8 cellular contexts compared by ENCODE assay signal in genomic region chr19:4064073-4064550, GRCh38. TPM values are rescaled to one million over a fixed set of nuclear protein-coding genes. Genes with fewer than 3 reads are reported as not detected.
DNase-seq lines count a peak whose midpoint lies in the region; ATAC-seq and TF ChIP-seq lines count a peak whose summit lies in the region.

No MANE protein-coding gene starts in this region.

- no peaks in the 10 kb centered on the region for H3K9me3 ChIP-seq in BLaER1 treated with 17β-estradiol and CSF1 and Interleukin-3, amounts not matched to agents 10 nM and 100 nM (replicated peaks in 1 of 11)
- H3K9me3 ChIP-seq in mucosa of stomach (ENCODE audit: control insufficient read depth, low read length), result no peaks in the 10 kb centered on the region

- H3K36me3 ChIP-seq in BLaER1 treated with 17β-estradiol and CSF1 and Interleukin-3, amounts not matched to agents 10 nM and 100 nM, result peaks cover 16 to 57% (median 49%) of the 10 kb centered on the region in 11 experiments; a peak in 21 of 22 replicates
- H3K36me3 ChIP-seq in mucosa of stomach (ENCODE audit: control insufficient read depth, insufficient read depth, low read length), result no peaks in the 10 kb centered on the region

- peaks cover 59 to 61% (median 60%) of the 10 kb centered on the region in 11 experiments for H4K20me1 ChIP-seq in BLaER1 treated with 17β-estradiol and CSF1 and Interleukin-3, amounts not matched to agents 10 nM and 100 nM

- peak overlapping the region; percentile 92 to 100 (median 96) for H3K9ac ChIP-seq in BLaER1 treated with 17β-estradiol and CSF1 and Interleukin-3, amounts not matched to agents 10 nM and 100 nM
- H3K9ac ChIP-seq in mucosa of stomach (ENCODE audit: low read length), result peak overlapping the region; percentile 86

- H3K27ac ChIP-seq in BLaER1 treated with 17β-estradiol and CSF1 and Interleukin-3, amounts not matched to agents 10 nM and 100 nM, result peak overlapping the region; percentile 83 to 99 (median 97)
- peak overlapping the region; percentile 94 for H3K27ac ChIP-seq in cingulate gyrus (ENCODE audit: low read depth, low read length)

- H3K4me1 ChIP-seq in BLaER1 treated with 17β-estradiol and CSF1 and Interleukin-3, amounts not matched to agents 10 nM and 100 nM, result peaks cover 58 to 65% (median 63%) of the 10 kb centered on the region in 10 experiments
- H3K4me1 ChIP-seq in mucosa of stomach (ENCODE audit: control insufficient read depth, insufficient read depth, low read length), result peaks cover 58% of the 10 kb centered on the region

- H3K4me3 ChIP-seq in BLaER1 treated with 17β-estradiol and CSF1 and Interleukin-3, amounts not matched to agents 10 nM and 100 nM, result peak overlapping the region; percentile 82 to 99 (median 95)
- peak overlapping the region; percentile 86 for H3K4me3 ChIP-seq in LNCaP clone FGC (ENCODE audit: low read depth, low read length)
- peak overlapping the region; percentile 49 for H3K4me3 ChIP-seq in mucosa of stomach (ENCODE audit: low read length)

- DNase-seq in LNCaP clone FGC (ENCODE audit: low read depth) (no peak), NCI-H524 (lab: John Stamatoyannopoulos, UW) (no peak), NOMO-1 treated with DMSO at 0.1 percent for 48 hours (lab: John Stamatoyannopoulos, UW; ENCODE audit: unreplicated experiment) (no peak)
- no peak for DNase-seq in stimulated activated CD4-positive, alpha-beta T cell treated with anti-CD3 and anti-CD28 coated beads, Interleukin-4, amount 100 ng/mL, for 4 hours

- no peak for TF ChIP-seq CTCF in LNCaP clone FGC (IDR thresholded peaks at IDR 0.05; ENCODE audit: control insufficient read depth, extremely low read depth, insufficient read depth)

- no peaks in the 10 kb centered on the region for H3K27me3 ChIP-seq in BLaER1 treated with 17β-estradiol and CSF1 and Interleukin-3, amounts not matched to agents 10 nM and 100 nM
- H3K27me3 ChIP-seq in mucosa of stomach (ENCODE audit: control insufficient read depth, insufficient read depth, low read length), result no peaks in the 10 kb centered on the region

- no peak for ATAC-seq in esophagus mucosa

- H3K4me2 ChIP-seq in BLaER1 treated with 17β-estradiol and CSF1 and Interleukin-3, amounts not matched to agents 10 nM and 100 nM, result peak overlapping the region; percentile 93 to 100 (median 99)

RNA-seq across cellular contexts. Expression of gene ZBTB7A, which starts 2.6 kb away (rescaled TPM):
- 53.7 TPM for total RNA-seq in esophagus mucosa

RNA-seq across cellular contexts. Expression of gene PIAS4, which starts 56.6 kb away (rescaled TPM):
- 19.3 TPM for total RNA-seq in esophagus mucosa

RNA-seq across cellular contexts. Expression of gene MAP2K2, which starts 59.8 kb away (rescaled TPM):
- total RNA-seq in esophagus mucosa, result 114 TPM
